1 cellular context compared by ENCODE assay signal in genomic region chr17:62919388-62919787, GRCh38.
TF ChIP-seq lines count a peak whose summit lies in the region.

No MANE protein-coding gene starts in this region.

TF ChIP-seq in K562, 482 proteins besides CTCF, POLR2A, EP300 and RAD21 (continued from another document):
- no peak for TF ChIP-seq MXD1 (CRISPR knock-in tag; IDR thresholded peaks at IDR 0.05; ENCODE audit: borderline replicate concordance, poor library complexity, severe bottlenecking)
- TF ChIP-seq ELK1 (CRISPR knock-in tag; IDR thresholded peaks at IDR 0.05): no peak
- no peak for TF ChIP-seq E2F5 (CRISPR knock-in tag; IDR thresholded peaks at IDR 0.05)
- TF ChIP-seq ZC3H8 (IDR thresholded peaks at IDR 0.05): no peak
- TF ChIP-seq ZSCAN32 (CRISPR knock-in tag; IDR thresholded peaks at IDR 0.05): no peak
- no peak for TF ChIP-seq NR2C1 (IDR thresholded peaks at IDR 0.05)
- TF ChIP-seq NR2C1 (tag; IDR thresholded peaks at IDR 0.05): peak; percentile 53; the same call in 1 of the 2 replicates
- TF ChIP-seq TRIM24 (IDR thresholded peaks at IDR 0.05): 0 out of 4 replicates have a peak, but pooled peaks have one; percentile 18 to 49
- TF ChIP-seq BHLHE40 (IDR thresholded peaks at IDR 0.05; ENCODE audit: low read length): no peak
- peak; percentile 81 for TF ChIP-seq DPF2 (IDR thresholded peaks at IDR 0.05)
- no peak for TF ChIP-seq ZNF146 (CRISPR knock-in tag; IDR thresholded peaks at IDR 0.05; ENCODE audit: unreplicated experiment)
- TF ChIP-seq ZKSCAN3 (CRISPR knock-in tag; IDR thresholded peaks at IDR 0.05): no peak
- TF ChIP-seq POLR2AphosphoS5 (IDR thresholded peaks at IDR 0.05; ENCODE audit: control insufficient read depth, insufficient read depth, low read depth, low read length): 0 out of 2 replicates have a peak, but pooled peaks have one; percentile 38
- no peak for TF ChIP-seq SMARCB1 (IDR thresholded peaks at IDR 0.05; ENCODE audit: insufficient read length, low read depth)
- no peak for TF ChIP-seq ZFP91 (CRISPR knock-in tag; IDR thresholded peaks at IDR 0.05)
- TF ChIP-seq GMEB1 (CRISPR knock-in tag; IDR thresholded peaks at IDR 0.05): no peak
- TF ChIP-seq ZNF239 (CRISPR knock-in tag; IDR thresholded peaks at IDR 0.05): no peak
- peak; percentile 42; the same call in 1 of the 2 replicates for TF ChIP-seq NFIC (IDR thresholded peaks at IDR 0.05)
- TF ChIP-seq C11orf30 (IDR thresholded peaks at IDR 0.05; ENCODE audit: low read depth): peak; percentile 81
- TF ChIP-seq ZBTB7A (IDR thresholded peaks at IDR 0.05; ENCODE audit: borderline replicate concordance, control insufficient read depth, low read depth, low read length): no peak
- TF ChIP-seq XRCC5 (IDR thresholded peaks at IDR 0.05; ENCODE audit: low read depth, low read length): no peak
- no peak for TF ChIP-seq ZNF140 (CRISPR knock-in tag; IDR thresholded peaks at IDR 0.05)
- peak; percentile 79 for TF ChIP-seq DACH1 (IDR thresholded peaks at IDR 0.05; ENCODE audit: partially characterized antibody)
- TF ChIP-seq TBP (optimal IDR thresholded peaks at IDR 0.05; ENCODE audit: low read depth, low read length): no peak
- TF ChIP-seq ID3 (CRISPR knock-in tag; IDR thresholded peaks at IDR 0.05): no peak
- no peak for TF ChIP-seq ID3 (tag; IDR thresholded peaks at IDR 0.05)
- TF ChIP-seq ZNF232 (CRISPR knock-in tag; IDR thresholded peaks at IDR 0.05): no peak
- TF ChIP-seq PYGO2 (tag; IDR thresholded peaks at IDR 0.05): no peak
- TF ChIP-seq GTF2B (IDR thresholded peaks at IDR 0.05; ENCODE audit: extremely low read depth, insufficient read length): no peak
- no peak for TF ChIP-seq ERF (CRISPR knock-in tag; IDR thresholded peaks at IDR 0.05)
- TF ChIP-seq SMARCA4 (IDR thresholded peaks at IDR 0.05): peak; percentile 63
- TF ChIP-seq ZFP1 (CRISPR knock-in tag; IDR thresholded peaks at IDR 0.05): no peak
